ENCODE assay signal across 8 cellular contexts in genomic region chr12:48977290-48978281, GRCh38. TPM values are rescaled to one million over a fixed set of nuclear protein-coding genes. Genes with fewer than 3 reads are reported as not detected.
DNase-seq lines count a peak whose midpoint lies in the region; ATAC-seq and TF ChIP-seq lines count a peak whose summit lies in the region.

No MANE protein-coding gene starts in this region.

- TF ChIP-seq CTCF in brain (conservative IDR thresholded peaks at IDR 0.05) (peak; percentile 69 to 84), liver (IDR thresholded peaks at IDR 0.05; ENCODE audit: low read depth, low read length, missing input control) (peak; percentile 61)

- peaks cover 100% of the 10 kb centered on the region for H3K27me3 Mint-ChIP-seq in brain

- no peak overlapping the region for H3K9ac ChIP-seq in liver (ENCODE audit: low read depth in 1 of 2, low read length in 2 of 2)

- peaks cover 3 to 20% (median 13%) of the 10 kb centered on the region in 4 donors for H3K27me3 ChIP-seq in liver (ENCODE audit: control insufficient read depth in 4 of 4, insufficient read depth in 4 of 4, low read length in 3 of 4)

- no peak overlapping the region for H3K27ac ChIP-seq in liver (ENCODE audit: low read depth in 1 of 2, low read length in 2 of 2)

- peak overlapping the region in 1 of 3 donors; percentile 10 for H3K4me3 ChIP-seq in liver (ENCODE audit: low read depth in 1 of 3, low read length in 3 of 3)

- TF ChIP-seq RAD21 in liver (IDR thresholded peaks at IDR 0.05), result peak in 1 of 2 donors; percentile 21

- H3K4me1 ChIP-seq in liver (ENCODE audit: control insufficient read depth in 4 of 4, insufficient read depth in 4 of 4, low read length in 3 of 4), result peaks cover 27 to 34% (median 30%) of the 10 kb centered on the region in 4 donors

- no peaks in the 10 kb centered on the region for H3K36me3 ChIP-seq in liver (ENCODE audit: control insufficient read depth in 4 of 4, insufficient read depth in 3 of 4, low read depth in 1 of 4, low read length in 3 of 4)

- peaks cover 0 to 14% (median 2%) of the 10 kb centered on the region in 5 experiments for H3K9me3 Mint-ChIP-seq in brain

- no peaks in the 10 kb centered on the region for H3K36me3 Mint-ChIP-seq in brain

- no peaks in the 10 kb centered on the region for H3K9me3 ChIP-seq in liver (ENCODE audit: control insufficient read depth in 4 of 4, low read length in 3 of 4)

- peak overlapping the region; percentile 12 to 68 (median 41) for H3K4me3 Mint-ChIP-seq in brain

- H3K27ac Mint-ChIP-seq in brain, result peak overlapping the region in 1 of 5 experiments; percentile 38

- H3K4me1 Mint-ChIP-seq in brain, result peaks cover 45% of the 10 kb centered on the region

- ATAC-seq in HG03521 (IDR thresholded peaks at IDR 0.05; ENCODE audit: unreplicated experiment), result peak; percentile 43

- peak; percentile 69 for DNase-seq in NCI-H2196 (lab: John Stamatoyannopoulos, UW; ENCODE audit: unreplicated experiment)
- no peak for DNase-seq in NCI-H2196 treated with DMSO at 0.1 percent for 48 hours (lab: John Stamatoyannopoulos, UW; ENCODE audit: unreplicated experiment)
- peak; percentile 69 for DNase-seq in UCSD-AML1 (lab: John Stamatoyannopoulos, UW; ENCODE audit: unreplicated experiment)
- DNase-seq in stimulated activated CD8-positive, alpha-beta memory T cell treated with anti-CD3 and anti-CD28 coated beads, Interleukin-4, amount 100 ng/mL, for 1 hour (ENCODE audit: low read depth in 2 of 2, low spot score in 1 of 2), result peak; percentile 63 to 66
- DNase-seq in middle frontal gyrus (ENCODE audit: extremely low spot score, low spot score), result no peak

- 11% methylated on average over 50 of the region's 50 CpGs for WGBS in liver

TF ChIP-seq in liver, 16 proteins besides CTCF, POLR2A, EP300 and RAD21:
- TF ChIP-seq HNF4A (conservative IDR thresholded peaks at IDR 0.05) (no peak), HNF4G (IDR thresholded peaks at IDR 0.05) (no peak), ZBTB33 (IDR thresholded peaks at IDR 0.05) (no peak), GABPA (IDR thresholded peaks at IDR 0.05 in 1 of 2, conservative IDR thresholded peaks at IDR 0.05 in 1 of 2) (no peak), SP1 (IDR thresholded peaks at IDR 0.05) (no peak), TAF1 (conservative IDR thresholded peaks at IDR 0.05) (no peak)
TF ChIP-seq in liver: peak in this region for 0.

RNA-seq across cellular contexts. Expression of gene WNT1, which starts 0.5 kb away (rescaled TPM):
- not detected for polyA plus RNA-seq in brain (ENCODE audit: insufficient read depth, low read depth, low replicate concordance)
- not detected for total RNA-seq in liver
- polyA plus RNA-seq in liver, result not detected

RNA-seq across cellular contexts. Expression of gene WNT10B, which starts 6.1 kb away (rescaled TPM):
- polyA plus RNA-seq in brain (ENCODE audit: insufficient read depth, low read depth, low replicate concordance) (2.4 TPM), liver (under 1 TPM in 1 of 2 donors, not detected in 1; 0.05 TPM)
- under 1 TPM in 1 of 2 donors, not detected in 1; 0.08 TPM for total RNA-seq in liver

RNA-seq across cellular contexts. Expression of gene ARF3, which starts 20.3 kb away (rescaled TPM):
- polyA plus RNA-seq in brain (ENCODE audit: insufficient read depth, low read depth, low replicate concordance), result 201 TPM
- total RNA-seq in liver, result 10 to 100 TPM; 17.1 to 21.6 TPM
- polyA plus RNA-seq in liver, result 10 to 100 TPM; 14.1 to 29.5 TPM

RNA-seq across cellular contexts. Expression of gene DDN, which starts 21.6 kb away (rescaled TPM):
- polyA plus RNA-seq in brain (ENCODE audit: insufficient read depth, low read depth, low replicate concordance) (41.5 TPM), liver (not detected)
- under 1 TPM in 1 of 2 donors, not detected in 1; 0.09 TPM for total RNA-seq in liver

RNA-seq across cellular contexts. Expression of gene PRKAG1, which starts 41.0 kb away (rescaled TPM):
- 54.4 TPM for polyA plus RNA-seq in brain (ENCODE audit: insufficient read depth, low read depth, low replicate concordance)
- 10 to 100 TPM; 18.3 to 23.4 TPM for total RNA-seq in liver
- polyA plus RNA-seq in liver, result 10 to 100 TPM; 15.5 to 31.5 TPM

Comparison
In these comparisons a context has a peak if more than half of its experiments do, and no peak if none do; other contexts are left out.
1. DNase-seq: peak in NCI-H2196 (single experiment), UCSD-AML1 (single experiment) and stimulated activated CD8-positive, alpha-beta memory T cell treated with anti-CD3 and anti-CD28 coated beads, Interleukin-4, amount 100 ng/mL, for 1 hour (2 of 2); none in NCI-H2196 treated with DMSO at 0.1 percent for 48 hours (single experiment) and middle frontal gyrus (single experiment).